Comparison of ENCODE assay signal across 8 cellular contexts in genomic region chr19:45468159-45468651, GRCh38. TPM values are rescaled to one million over a fixed set of nuclear protein-coding genes. Genes with fewer than 3 reads are reported as not detected.
A peak's percentile ranks its signal among the peaks of the same experiment; 100 is the strongest.
DNase-seq lines count a peak whose midpoint lies in the region; ATAC-seq and TF ChIP-seq lines count a peak whose summit lies in the region.

No MANE protein-coding gene starts in this region.

- no peaks in the 10 kb centered on the region for H3K27me3 ChIP-seq in SJCRH30
- no peaks in the 10 kb centered on the region for H3K27me3 ChIP-seq in lung (ENCODE audit: control insufficient read depth, insufficient read depth)
- H3K27me3 ChIP-seq in tibial nerve = peaks cover 0 to 36% of the 10 kb centered on the region in 2 donors

- H3K36me3 ChIP-seq in SJCRH30 (no peaks in the 10 kb centered on the region), lung (ENCODE audit: control insufficient read depth in 2 of 2, insufficient read depth in 2 of 2, low read length in 2 of 2) (peaks cover 0 to 5% of the 10 kb centered on the region in 2 donors), tibial nerve (no peaks in the 10 kb centered on the region)

- peak overlapping the region; percentile 97 for H3K27ac Mint-ChIP-seq in MCF 10A (ENCODE audit: low read depth, unreplicated experiment)

- POLR2A ChIA-PET in MCF 10A (lab: Yijun Ruan, JAX) = interaction anchor here (0.7 to 6.5 kb wide), 18 partner anchors 10 to 1761 kb away, joined by 3 to 148 read pairs (median 5); partner anchors contain the start of genes EML2 and PPP1R13L

- H3K9me3 ChIP-seq in SJCRH30 (replicated peaks) (no peaks in the 10 kb centered on the region), lung (ENCODE audit: control insufficient read depth in 2 of 2, insufficient read depth in 1 of 2, low read length in 1 of 2) (no peaks in the 10 kb centered on the region), tibial nerve (no peaks in the 10 kb centered on the region)

- ATAC-seq in GM19324 (IDR thresholded peaks at IDR 0.05; ENCODE audit: low FRiP score, unreplicated experiment) (peak; percentile 7), lung (ENCODE audit: insufficient read depth, low FRiP score) (no peak), omental fat pad (ENCODE audit: low FRiP score) (no peak), GM21367 (IDR thresholded peaks at IDR 0.05; ENCODE audit: unreplicated experiment) (no peak)

- H3K4me3 Mint-ChIP-seq in MCF 10A (ENCODE audit: unreplicated experiment) = peak overlapping the region; percentile 82

- intact Hi-C loops in MCF 10A (cut with micrococcal nuclease) = loop anchor here (2.0 kb wide), 1 partner anchor 17 kb away; no protein-coding TSS in a partner anchor

- no peak for TF ChIP-seq POLR2A in tibial nerve (IDR thresholded peaks at IDR 0.05)

- H3K4me1 Mint-ChIP-seq in MCF 10A (ENCODE audit: insufficient read depth, unreplicated experiment) = no peaks in the 10 kb centered on the region

- H3K36me3 Mint-ChIP-seq in MCF 10A (ENCODE audit: insufficient read depth, unreplicated experiment) = peaks cover 59% of the 10 kb centered on the region

- no peaks in the 10 kb centered on the region for H3K9me3 Mint-ChIP-seq in MCF 10A (ENCODE audit: unreplicated experiment)

- TF ChIP-seq CTCF in MCF 10A (IDR thresholded peaks at IDR 0.05; ENCODE audit: unreplicated experiment) (no peak), lung (IDR thresholded peaks at IDR 0.05; ENCODE audit: control extremely low read depth, extremely low read depth) (no peak), tibial nerve (IDR thresholded peaks at IDR 0.05) (no peak), omental fat pad (IDR thresholded peaks at IDR 0.05) (no peak)

- TSS peak; percentile 71 for BruUV-seq in MCF 10A (replicated peaks; lab: Mats Ljungman, UMichigan)

- TF ChIP-seq EP300 in tibial nerve (IDR thresholded peaks at IDR 0.05) = no peak

- WGBS in lung, 2 donors = 0 to 1% methylated on average over 31 of the region's 31 CpGs
- 0 to 1% methylated on average over 31 of the region's 31 CpGs for WGBS in tibial nerve, 2 donors

- DNase-seq in SJCRH30 = peak in 1 of 2 experiments; percentile 33
- DNase-seq in MCF 10A (ENCODE audit: unreplicated experiment) = peak; percentile 47
- peak; percentile 45 for DNase-seq in lung (ENCODE audit: low spot score)
- peak in 1 of 2 donors; percentile 26 for DNase-seq in tibial nerve (ENCODE audit: low spot score in 2 of 2)
- DNase-seq in omental fat pad (ENCODE audit: low spot score) = no peak
- no peak for DNase-seq in kidney glomerular epithelial cell (lab: John Stamatoyannopoulos, UW)

- H3K4me3 ChIP-seq in SJCRH30 = peak overlapping the region; percentile 64
- peak overlapping the region; percentile 6 for H3K4me3 ChIP-seq in lung
- H3K4me3 ChIP-seq in tibial nerve = peak overlapping the region; percentile 50 to 77 (median 60)

- H3K27ac ChIP-seq in SJCRH30 (no peak overlapping the region), lung (ENCODE audit: low read depth in 1 of 2, low read length in 1 of 2) (peak overlapping the region; percentile 79 to 88), tibial nerve (peak overlapping the region; percentile 85 to 96 (median 95))

- peaks cover 11% of the 10 kb centered on the region; the same call in 1 of the 2 replicates for H3K4me1 ChIP-seq in SJCRH30
- peaks cover 0 to 6% of the 10 kb centered on the region in 2 donors for H3K4me1 ChIP-seq in lung (ENCODE audit: control insufficient read depth in 2 of 2, insufficient read depth in 2 of 2, low read length in 2 of 2)
- peaks cover 0 to 46% (median 23%) of the 10 kb centered on the region in 4 donors for H3K4me1 ChIP-seq in tibial nerve

- no peaks in the 10 kb centered on the region for H3K27me3 Mint-ChIP-seq in MCF 10A (ENCODE audit: insufficient read depth, unreplicated experiment)

- CTCF ChIA-PET in MCF 10A (lab: Yijun Ruan, JAX) = interaction anchor here (1.0 to 4.9 kb wide), 10 partner anchors 10 to 173 kb away, joined by 3 to 36 read pairs (median 8); partner anchors contain the start of gene PPP1R13L

RNA-seq across cellular contexts. Expression of gene FOSB, which starts 0.4 kb away (rescaled TPM):
- 0.35 and 0.40 TPM in 2 replicates for total RNA-seq in SJCRH30 (2014; rRNA removed; shearing (Covaris generic))
- 13.3 and 29.3 TPM in 2 replicates for total RNA-seq in MCF 10A (2022)
- 10 to 100 TPM in 1 of 2 donors, 1 to 10 TPM in 1; 9.9 to 24.2 TPM for total RNA-seq in lung
- 10 to 100 TPM in 1 of 2 donors, 1 to 10 TPM in 1; 7.9 to 22.8 TPM for polyA plus RNA-seq in lung
- total RNA-seq in tibial nerve = 1 to 10 TPM in 2 of 4 donors, under 1 TPM in 2; 0.60 to 4.9 (median 1.8) TPM
- total RNA-seq in omental fat pad = 100 to 1,000 TPM; 306 to 713 (median 395) TPM

RNA-seq across cellular contexts. Expression of gene RTN2, which starts 28.6 kb away (rescaled TPM):
- 29.3 and 30.9 TPM in 2 replicates for total RNA-seq in SJCRH30 (2014; rRNA removed; shearing (Covaris generic))
- total RNA-seq in MCF 10A (2022) (3.5 and 5.1 TPM in 2 replicates), lung (10 to 100 TPM in 1 of 2 donors, 1 to 10 TPM in 1; 5.4 to 10.9 TPM), tibial nerve (1 to 10 TPM; 1.5 to 5.9 (median 3.5) TPM), omental fat pad (1 to 10 TPM; 3.8 to 9.4 (median 7.0) TPM)
- 10 to 100 TPM in 1 of 2 donors, 1 to 10 TPM in 1; 8.3 to 10.3 TPM for polyA plus RNA-seq in lung

RNA-seq across cellular contexts. Expression of gene PPM1N, which starts 30.0 kb away (rescaled TPM):
- 1.0 and 1.4 TPM in 2 replicates for total RNA-seq in SJCRH30 (2014; rRNA removed; shearing (Covaris generic))
- total RNA-seq in MCF 10A (2022) = 0.33 and 0.42 TPM in 2 replicates
- total RNA-seq in lung = 1 to 10 TPM in 1 of 2 donors, under 1 TPM in 1; 0.37 to 2.3 TPM
- polyA plus RNA-seq in lung = 1 to 10 TPM; 1.0 to 8.1 TPM
- 1 to 10 TPM in 1 of 4 donors, under 1 TPM in 2, not detected in 1; 0.39 to 5.0 (median 0.60) TPM for total RNA-seq in tibial nerve
- 1 to 10 TPM; 1.9 to 3.8 (median 2.9) TPM for total RNA-seq in omental fat pad

RNA-seq across cellular contexts. Expression of gene VASP, which starts 39.1 kb away (rescaled TPM):
- total RNA-seq in SJCRH30 (2014; rRNA removed; shearing (Covaris generic)) = 43.8 and 48.8 TPM in 2 replicates
- total RNA-seq in MCF 10A (2022) = 168 and 178 TPM in 2 replicates
- total RNA-seq in lung = 100 to 1,000 TPM in 1 of 2 donors, 10 to 100 TPM in 1; 49.1 to 211 TPM
- 100 to 1,000 TPM; 129 to 237 TPM for polyA plus RNA-seq in lung
- 10 to 100 TPM; 39.1 to 74.4 (median 59.2) TPM for total RNA-seq in tibial nerve
- 100 to 1,000 TPM in 1 of 4 donors, 10 to 100 TPM in 3; 47.0 to 132 (median 68.7) TPM for total RNA-seq in omental fat pad

RNA-seq across cellular contexts. Expression of gene ERCC1, which starts 44.5 kb away (rescaled TPM):
- 29.7 and 32.3 TPM in 2 replicates for total RNA-seq in SJCRH30 (2014; rRNA removed; shearing (Covaris generic))
- 186 and 227 TPM in 2 replicates for total RNA-seq in MCF 10A (2022)
- 10 to 100 TPM; 72.4 to 82.3 TPM for total RNA-seq in lung
- 10 to 100 TPM; 53.2 to 54.0 TPM for polyA plus RNA-seq in lung
- total RNA-seq in tibial nerve = 100 to 1,000 TPM in 2 of 4 donors, 10 to 100 TPM in 2; 95.5 to 161 (median 99.2) TPM
- 10 to 100 TPM; 63.7 to 93.8 (median 76.5) TPM for total RNA-seq in omental fat pad

Comparison
In these comparisons a context has a peak if more than half of its experiments do, and no peak if none do; other contexts are left out.
1. DNase-seq: peak in MCF 10A (single experiment) and lung (single experiment); none in omental fat pad (single experiment) and kidney glomerular epithelial cell (single experiment).
2. H3K4me3 ChIP-seq: peak in every context shown above with its lines; median percentile 64 in SJCRH30; 60 in tibial nerve; 6 in lung.
3. RNA of gene FOSB, which starts 0.4 kb away (total RNA-seq): 306 to 713 TPM in omental fat pad; 13.3 to 29.3 TPM in MCF 10A, 9.9 to 24.2 TPM in lung, 0.60 to 4.9 TPM in tibial nerve and 0.35 to 0.40 TPM in SJCRH30; every median in the first group is over 10 times any median in the second.